ENCODE assay signal across 1 cellular context in genomic region chr6:27156874-27157460, GRCh38.
A peak's percentile ranks its signal among the peaks of the same experiment; 100 is the strongest.
TF ChIP-seq lines count a peak whose summit lies in the region.

No MANE protein-coding gene starts in this region.

TF ChIP-seq in K562, 482 proteins besides CTCF, POLR2A, EP300 and RAD21 (continued from another document and continues in another):
- TF ChIP-seq AFF1 (IDR thresholded peaks at IDR 0.05; ENCODE audit: low read depth in 1 of 2, partially characterized antibody in 2 of 2) (peak; percentile 44 to 63), PRDM10 (IDR thresholded peaks at IDR 0.05; ENCODE audit: partially characterized antibody) (no peak), PML (IDR thresholded peaks at IDR 0.05; ENCODE audit: low read length) (no peak), DPF2 (IDR thresholded peaks at IDR 0.05) (peak; percentile 66; the same call in 1 of the 2 replicates), EHMT2 (IDR thresholded peaks at IDR 0.05) (peak; percentile 75; the same call in 1 of the 2 replicates), CREM (IDR thresholded peaks at IDR 0.05; ENCODE audit: low read depth) (no peak), ZNF551 (CRISPR knock-in tag; IDR thresholded peaks at IDR 0.05) (no peak), FOXP4 (CRISPR knock-in tag; IDR thresholded peaks at IDR 0.05; ENCODE audit: borderline replicate concordance) (no peak), POLR3G (IDR thresholded peaks at IDR 0.05; ENCODE audit: extremely low read depth, insufficient read length, insufficient replicate concordance) (no peak), ZNF512 (tag; IDR thresholded peaks at IDR 0.05) (peak; percentile 100), COPS2 (conservative IDR thresholded peaks at IDR 0.05) (no peak), FOXP1 (CRISPR knock-in tag; IDR thresholded peaks at IDR 0.05) (no peak), MCM5 (IDR thresholded peaks at IDR 0.05; ENCODE audit: low read depth) (peak; percentile 71; the same call in 1 of the 2 replicates), KHSRP (IDR thresholded peaks at IDR 0.05) (peak; percentile 24; the same call in 1 of the 2 replicates), GTF2E2 (tag; IDR thresholded peaks at IDR 0.05) (no peak), SLC30A9 (CRISPR knock-in tag; IDR thresholded peaks at IDR 0.05) (no peak), ASH1L (IDR thresholded peaks at IDR 0.05; ENCODE audit: borderline replicate concordance, low read depth, partially characterized antibody) (peak; percentile 45), HLTF (IDR thresholded peaks at IDR 0.05) (peak; percentile 97), ZNF696 (CRISPR knock-in tag; conservative IDR thresholded peaks at IDR 0.05) (no peak), MEF2A (IDR thresholded peaks at IDR 0.05; ENCODE audit: control insufficient read depth, low read depth, low read length) (no peak), PYGO2 (tag; IDR thresholded peaks at IDR 0.05) (no peak), PHB (CRISPR knock-in tag; IDR thresholded peaks at IDR 0.05) (no peak), ARID4B (CRISPR knock-in tag; IDR thresholded peaks at IDR 0.05) (no peak), CBX5 (IDR thresholded peaks at IDR 0.05; ENCODE audit: borderline replicate concordance, low read depth) (no peak), FOXJ3 (CRISPR knock-in tag; IDR thresholded peaks at IDR 0.05) (no peak), AFF4 (CRISPR knock-in tag; IDR thresholded peaks at IDR 0.05) (no peak), IFI16 (CRISPR knock-in tag; IDR thresholded peaks at IDR 0.05) (no peak), CBX3 (IDR thresholded peaks at IDR 0.05; ENCODE audit: borderline replicate concordance in 1 of 2, low read length in 2 of 2) (no peak), CBFB (CRISPR knock-in tag; IDR thresholded peaks at IDR 0.05) (no peak), ZBTB12 (CRISPR knock-in tag; IDR thresholded peaks at IDR 0.05) (no peak), CC2D1A (IDR thresholded peaks at IDR 0.05) (peak; percentile 69), JUND (IDR thresholded peaks at IDR 0.05; ENCODE audit: borderline replicate concordance, low read depth, low read length) (no peak), JUND (tag; IDR thresholded peaks at IDR 0.05; ENCODE audit: borderline replicate concordance, low read depth, low read length) (no peak), TRIM25 (IDR thresholded peaks at IDR 0.05; ENCODE audit: borderline replicate concordance) (peak; percentile 96), HDGF (IDR thresholded peaks at IDR 0.05) (0 out of 2 replicates have a peak, but pooled peaks have one; percentile 65), BACH1 (tag; IDR thresholded peaks at IDR 0.05) (no peak)
